In the genomic region with DNA sequence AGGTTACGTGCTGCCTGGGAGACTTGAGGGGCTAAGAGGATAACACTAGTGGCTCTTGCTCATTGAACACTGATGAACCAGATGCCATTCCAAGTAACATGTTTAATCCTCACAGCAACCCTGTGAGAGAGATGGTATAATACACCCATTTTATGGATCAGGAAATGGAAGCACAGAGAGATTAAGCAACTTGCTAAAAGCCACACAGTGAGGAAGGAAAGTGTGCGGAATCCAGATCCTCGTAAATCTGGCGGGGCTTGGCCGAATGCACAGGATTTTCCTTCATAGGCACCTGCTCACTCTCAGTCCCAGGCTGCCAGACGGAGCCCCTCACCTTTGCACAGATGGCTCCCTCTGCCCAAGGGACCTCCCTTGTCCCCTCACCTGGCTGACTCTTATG, we compare ENCODE assay signal across 25 cellular contexts.
"Had no signal": no experiment of that assay in that cellular context is flagged by ENCODE, and none has a peak within 500 bp of the region (broad histone marks: within the 10 kb centered on the region; RNA-seq: fewer than 3 reads in every experiment).

No MANE protein-coding gene starts in this region.

- H3K27ac ChIP-seq: brain microvascular endothelial cell, cardiac muscle cell, PC-9, SJSA1 had no signal

- H3K4me3 ChIP-seq: cardiac muscle cell, PC-9, SJSA1 had no signal

- ATAC-seq: activated CD4-positive, alpha-beta T cell treated with anti-CD3 and anti-CD28 coated beads for 36 hours; activated CD8-positive, alpha-beta T cell treated with anti-CD3 and anti-CD28 coated beads, Interleukin-2, amount 10 ng/mL, durations not matched to agents 7 days and 5 days; activated naive CD8-positive, alpha-beta T cell treated with anti-CD3 and anti-CD28 coated beads, Interleukin-2, amount 50 U/mL, for 24 hours had no signal

- FAIRE-seq: TTC549 had no signal

- DNase-seq: activated CD4-positive, alpha-beta T cell treated with anti-CD3 and anti-CD28 coated beads for 36 hours; activated CD4-positive, alpha-beta T cell treated with anti-CD3 and anti-CD28 coated beads, Interleukin-2, amount 10 ng/mL, durations not matched to agents 7 days and 5 days; activated CD4-positive, alpha-beta T cell treated with anti-CD3 and anti-CD28 coated beads, Interleukin-2, amount 50 U/mL, for 48 hours; activated CD8-positive, alpha-beta T cell treated with anti-CD3 and anti-CD28 coated beads, Interleukin-2, amount 10 ng/mL, durations not matched to agents 7 days and 5 days; activated gamma-delta T cell; activated naive CD4-positive, alpha-beta T cell treated with Interleukin-2 at 50 U/mL for 16 hours; activated naive CD8-positive, alpha-beta T cell treated with anti-CD3 and anti-CD28 coated beads, Interleukin-2, amount 50 U/mL, for 24 hours; activated T-cell treated with anti-CD3 and anti-CD28 coated beads, Interleukin-2, amount 50 U/mL, for 24 hours; aorta; brain microvascular endothelial cell; Karpas-422; KBM-7; NCI-H1105; NCI-H1417 treated with DMSO at 0.1 percent for 48 hours; NCI-H187 treated with DMSO at 0.1 percent for 48 hours; NCI-H2081; NCI-H510A; NCI-H526; NCI-H748 treated with DMSO at 0.1 percent for 48 hours; PC-9; SHP77 treated with DMSO at 0.1 percent for 48 hours; SK-N-SH had no signal

- H3K27me3 ChIP-seq: brain microvascular endothelial cell, SJSA1 had no signal

- H3K4me2 ChIP-seq: SK-N-SH had no signal

- H3K36me3 ChIP-seq: brain microvascular endothelial cell, cardiac muscle cell, SJSA1 had no signal

- H2AFZ ChIP-seq: PC-9 had no signal

- H3K9ac ChIP-seq: SK-N-SH had no signal

- H3K9me3 ChIP-seq: SJSA1, SK-N-SH had no signal
